In genomic region chr12:46811185-46811584, GRCh38 we compare ENCODE assay signal across 2 cellular contexts.
TF ChIP-seq lines count a peak whose summit lies in the region.

No MANE protein-coding gene starts in this region.

TF ChIP-seq in SK-N-SH, 30 proteins besides CTCF, POLR2A, EP300 and RAD21 (continued from another document):
- no peak for TF ChIP-seq USF2 (IDR thresholded peaks at IDR 0.05; ENCODE audit: borderline replicate concordance, low read depth, low read length)

TF ChIP-seq in SK-N-SH treated with all-trans-retinoic acid at 6 μM for 48 hours, 23 proteins besides CTCF, POLR2A, EP300 and RAD21 (continued from another document):
- TF ChIP-seq TSHZ2 (CRISPR knock-in tag; IDR thresholded peaks at IDR 0.05) (no peak), CREB5 (CRISPR knock-in tag; IDR thresholded peaks at IDR 0.05; ENCODE audit: low read depth) (no peak), ZNF8 (CRISPR knock-in tag; IDR thresholded peaks at IDR 0.05) (no peak), BACH2 (CRISPR knock-in tag; IDR thresholded peaks at IDR 0.05; ENCODE audit: borderline replicate concordance) (no peak), ZNF70 (CRISPR knock-in tag; IDR thresholded peaks at IDR 0.05) (no peak), ARNTL (CRISPR knock-in tag; IDR thresholded peaks at IDR 0.05; ENCODE audit: borderline replicate concordance, low read depth) (no peak), ZNF565 (CRISPR knock-in tag; conservative IDR thresholded peaks at IDR 0.05; ENCODE audit: low read depth) (no peak), SNAI2 (CRISPR knock-in tag; IDR thresholded peaks at IDR 0.05) (no peak), ZC3H10 (CRISPR knock-in tag; IDR thresholded peaks at IDR 0.05) (no peak), PPARA (CRISPR knock-in tag; IDR thresholded peaks at IDR 0.05; ENCODE audit: borderline replicate concordance) (no peak)
